In genomic region chr12:48973992-48974673, GRCh38 we compare ENCODE assay signal across 1 cellular context.
TF ChIP-seq lines count a peak whose summit lies in the region.

No MANE protein-coding gene starts in this region.

TF ChIP-seq in H1, 55 proteins besides CTCF, POLR2A, EP300 and RAD21:
- peak; percentile 70; the same call in 1 of the 2 replicates for TF ChIP-seq RFX5 (IDR thresholded peaks at IDR 0.05; ENCODE audit: borderline replicate concordance, low read depth, low read length)
- no peak for TF ChIP-seq NANOG (IDR thresholded peaks at IDR 0.05; ENCODE audit: insufficient read depth, low read depth, low read length, poor library complexity, severe bottlenecking)
- TF ChIP-seq TAF1 (IDR thresholded peaks at IDR 0.05; ENCODE audit: low read depth, low read length): no peak
- 0 out of 2 replicates have a peak, but pooled peaks have one; percentile 18 for TF ChIP-seq RBBP5 (IDR thresholded peaks at IDR 0.05; ENCODE audit: borderline replicate concordance, low read depth, low read length)
- TF ChIP-seq RNF2 (IDR thresholded peaks at IDR 0.05; ENCODE audit: borderline replicate concordance, low read depth, low read length, missing control alignments, poor library complexity, severe bottlenecking): no peak
- no peak for TF ChIP-seq USF2 (IDR thresholded peaks at IDR 0.05; ENCODE audit: low read length)
- TF ChIP-seq GTF2F1 (IDR thresholded peaks at IDR 0.05; ENCODE audit: borderline replicate concordance, low read depth, low read length): no peak
- TF ChIP-seq TCF12 (IDR thresholded peaks at IDR 0.05; ENCODE audit: low read depth, low read length): no peak
- no peak for TF ChIP-seq RXRA (IDR thresholded peaks at IDR 0.05; ENCODE audit: insufficient read depth, low read depth, low read length)
- TF ChIP-seq FOSL1 (IDR thresholded peaks at IDR 0.05; ENCODE audit: insufficient read depth, low read depth, low read length): no peak
- no peak for TF ChIP-seq EZH2 (IDR thresholded peaks at IDR 0.05; ENCODE audit: low read depth, low read length, severe bottlenecking)
- TF ChIP-seq HDAC6 (IDR thresholded peaks at IDR 0.05; ENCODE audit: low read depth, low read length): no peak
- TF ChIP-seq BRCA1 (IDR thresholded peaks at IDR 0.05; ENCODE audit: low read depth, low read length): no peak
- TF ChIP-seq JUN (IDR thresholded peaks at IDR 0.05; ENCODE audit: low read depth, low read length): no peak
- TF ChIP-seq JUND (IDR thresholded peaks at IDR 0.05; ENCODE audit: low read length): peak; percentile 25; the same call in 1 of the 2 replicates
- TF ChIP-seq ASH2L (IDR thresholded peaks at IDR 0.05; ENCODE audit: low read length): peak; percentile 29
- no peak for TF ChIP-seq SP1 (IDR thresholded peaks at IDR 0.05; ENCODE audit: low read depth, low read length)
- TF ChIP-seq CHD2 (IDR thresholded peaks at IDR 0.05; ENCODE audit: low read length): no peak
- no peak for TF ChIP-seq CHD7 (IDR thresholded peaks at IDR 0.05; ENCODE audit: insufficient replicate concordance, low read length)
- TF ChIP-seq CREB1 (IDR thresholded peaks at IDR 0.05): peak; percentile 32; the same call in 1 of the 2 replicates
- TF ChIP-seq BACH1 (IDR thresholded peaks at IDR 0.05; ENCODE audit: low read length): no peak
- TF ChIP-seq KDM5A (IDR thresholded peaks at IDR 0.05; ENCODE audit: low read length): no peak
